Comparison of ENCODE assay signal across 21 cellular contexts in the genomic region with DNA sequence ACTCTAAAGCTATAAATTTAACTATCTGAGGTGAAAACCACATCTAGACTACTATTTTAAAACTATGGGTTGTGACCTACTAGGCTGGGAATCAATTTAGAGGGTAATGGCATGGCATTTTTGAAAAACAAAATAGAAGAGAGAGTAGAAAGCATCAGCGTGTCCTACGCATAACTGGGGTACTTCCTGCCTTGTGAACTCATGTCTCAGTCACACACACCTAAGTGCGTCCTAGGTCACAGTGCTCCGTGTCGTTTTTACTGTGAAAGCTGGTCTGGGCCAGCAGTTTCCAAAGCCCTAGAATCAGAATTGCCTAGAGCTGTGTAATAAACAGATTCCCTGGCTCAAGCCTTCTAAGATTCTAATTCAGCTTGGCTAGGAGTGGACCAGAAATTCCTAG.
"Had no signal": no experiment of that assay in that cellular context is flagged by ENCODE, and none has a peak within 500 bp of the region (broad histone marks: within the 10 kb centered on the region; RNA-seq: fewer than 3 reads in every experiment).

No MANE protein-coding gene starts in this region.

- H3K27me3 Mint-ChIP-seq: natural killer cell treated with Interleukin-12 subunit alpha and Interleukin-12 subunit beta and Interleukin-15 and Interleukin-18, amount 100 ng/mL, for 72 hours; stimulated activated memory B cell treated with anti-CD40 and anti-IgM and Interleukin-4, amounts not matched to agents 10 μg/mL and 1 μg/mL and 100 μg/mL, for 72 hours; type B pancreatic cell had no signal

- H3K27me3 ChIP-seq: brain microvascular endothelial cell, dorsolateral prefrontal cortex, foreskin keratinocyte, hepatocyte, right lobe of liver, SJSA1, testis had no signal

- H3K4me3 ChIP-seq: dorsolateral prefrontal cortex, hepatocyte, right lobe of liver, SJSA1, smooth muscle cell, testis had no signal

- H3K9me3 ChIP-seq: right lobe of liver, SJSA1, testis had no signal

- H3K9me3 Mint-ChIP-seq: endodermal cell; natural killer cell treated with Interleukin-12 subunit alpha and Interleukin-12 subunit beta and Interleukin-15 and Interleukin-18, amount 100 ng/mL, for 72 hours; stimulated activated memory B cell treated with anti-CD40 and anti-IgM and Interleukin-4, amounts not matched to agents 10 μg/mL and 1 μg/mL and 100 μg/mL, for 72 hours; type B pancreatic cell had no signal

- H3K4me1 ChIP-seq: foreskin keratinocyte, parathyroid adenoma, SJSA1, testis had no signal

- H3K27ac Mint-ChIP-seq: endodermal cell; natural killer cell treated with Interleukin-12 subunit alpha and Interleukin-12 subunit beta and Interleukin-15 and Interleukin-18, amount 100 ng/mL, for 72 hours; stimulated activated memory B cell treated with anti-CD40 and anti-IgM and Interleukin-4, amounts not matched to agents 10 μg/mL and 1 μg/mL and 100 μg/mL, for 72 hours; type B pancreatic cell had no signal

- ATAC-seq: foreskin keratinocyte; left cardiac atrium; natural killer cell treated with Interleukin-12 subunit alpha and Interleukin-12 subunit beta and Interleukin-15 and Interleukin-18, amount 100 ng/mL, for 72 hours; right lobe of liver; stimulated activated memory B cell treated with anti-CD40 and anti-IgM and Interleukin-4, amounts not matched to agents 10 μg/mL and 1 μg/mL and 100 μg/mL, for 72 hours had no signal

- H3K4me3 Mint-ChIP-seq: endodermal cell; natural killer cell treated with Interleukin-12 subunit alpha and Interleukin-12 subunit beta and Interleukin-15 and Interleukin-18, amount 100 ng/mL, for 72 hours; stimulated activated memory B cell treated with anti-CD40 and anti-IgM and Interleukin-4, amounts not matched to agents 10 μg/mL and 1 μg/mL and 100 μg/mL, for 72 hours; type B pancreatic cell had no signal

- H3K27ac ChIP-seq: brain microvascular endothelial cell, dorsolateral prefrontal cortex, foreskin keratinocyte, hepatocyte, parathyroid adenoma, right lobe of liver, SJSA1, testis had no signal

- DNase-seq: activated CD4-positive, CD25-positive, alpha-beta regulatory T cell; activated CD8-positive, alpha-beta memory T cell treated with anti-CD3 and anti-CD28 coated beads, Interleukin-2, amount 50 U/mL, for 4 hours; aorta; brain microvascular endothelial cell; central memory CD4-positive, alpha-beta T cell; dorsolateral prefrontal cortex; endodermal cell; foreskin keratinocyte; left cardiac atrium; mesenchymal stem cell; right lobe of liver; stimulated activated CD4-positive, alpha-beta T cell treated with anti-CD3 and anti-CD28 coated beads, Interleukin-4, amount 100 ng/mL, for 24 hours; T-helper 9 cell; testis had no signal
